Comparison of ENCODE assay signal across 1 cellular context in the genomic region with DNA sequence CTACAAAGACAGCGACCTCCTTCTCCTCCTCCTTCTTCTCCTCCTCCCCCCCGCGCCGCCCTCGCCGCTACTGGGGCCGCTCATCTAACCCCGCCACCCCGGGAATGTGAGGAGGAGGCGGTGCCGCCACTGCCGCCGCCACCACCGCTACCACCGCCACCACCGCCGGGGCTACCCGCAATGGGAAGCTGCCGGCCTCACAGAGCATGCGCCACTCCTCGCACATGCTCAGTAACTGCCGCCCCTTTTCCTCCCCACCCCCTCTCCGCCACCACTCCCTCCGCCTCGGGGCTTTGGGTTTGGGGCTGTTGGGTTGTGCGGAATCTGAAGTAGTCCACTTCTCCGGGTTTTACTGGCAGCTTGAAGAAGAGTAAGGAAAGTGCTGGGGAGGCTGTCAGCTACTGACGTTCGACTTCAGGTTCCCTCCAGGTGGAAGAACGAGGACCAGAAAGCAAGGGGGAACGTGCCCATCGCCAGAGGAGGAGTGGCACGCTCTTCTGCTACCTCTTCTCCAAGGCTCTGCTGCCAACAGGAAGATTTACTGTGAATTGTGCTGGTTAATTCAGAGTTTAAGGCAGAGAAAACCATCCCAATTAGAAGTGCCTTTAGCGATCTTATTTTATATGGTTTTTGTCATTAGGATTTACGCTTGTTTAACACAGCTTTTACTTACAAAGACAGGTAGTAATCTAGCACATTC.
A peak's percentile ranks its signal among the peaks of the same experiment; 100 is the strongest.
TF ChIP-seq lines count a peak whose summit lies in the region.

A gene with protein sequence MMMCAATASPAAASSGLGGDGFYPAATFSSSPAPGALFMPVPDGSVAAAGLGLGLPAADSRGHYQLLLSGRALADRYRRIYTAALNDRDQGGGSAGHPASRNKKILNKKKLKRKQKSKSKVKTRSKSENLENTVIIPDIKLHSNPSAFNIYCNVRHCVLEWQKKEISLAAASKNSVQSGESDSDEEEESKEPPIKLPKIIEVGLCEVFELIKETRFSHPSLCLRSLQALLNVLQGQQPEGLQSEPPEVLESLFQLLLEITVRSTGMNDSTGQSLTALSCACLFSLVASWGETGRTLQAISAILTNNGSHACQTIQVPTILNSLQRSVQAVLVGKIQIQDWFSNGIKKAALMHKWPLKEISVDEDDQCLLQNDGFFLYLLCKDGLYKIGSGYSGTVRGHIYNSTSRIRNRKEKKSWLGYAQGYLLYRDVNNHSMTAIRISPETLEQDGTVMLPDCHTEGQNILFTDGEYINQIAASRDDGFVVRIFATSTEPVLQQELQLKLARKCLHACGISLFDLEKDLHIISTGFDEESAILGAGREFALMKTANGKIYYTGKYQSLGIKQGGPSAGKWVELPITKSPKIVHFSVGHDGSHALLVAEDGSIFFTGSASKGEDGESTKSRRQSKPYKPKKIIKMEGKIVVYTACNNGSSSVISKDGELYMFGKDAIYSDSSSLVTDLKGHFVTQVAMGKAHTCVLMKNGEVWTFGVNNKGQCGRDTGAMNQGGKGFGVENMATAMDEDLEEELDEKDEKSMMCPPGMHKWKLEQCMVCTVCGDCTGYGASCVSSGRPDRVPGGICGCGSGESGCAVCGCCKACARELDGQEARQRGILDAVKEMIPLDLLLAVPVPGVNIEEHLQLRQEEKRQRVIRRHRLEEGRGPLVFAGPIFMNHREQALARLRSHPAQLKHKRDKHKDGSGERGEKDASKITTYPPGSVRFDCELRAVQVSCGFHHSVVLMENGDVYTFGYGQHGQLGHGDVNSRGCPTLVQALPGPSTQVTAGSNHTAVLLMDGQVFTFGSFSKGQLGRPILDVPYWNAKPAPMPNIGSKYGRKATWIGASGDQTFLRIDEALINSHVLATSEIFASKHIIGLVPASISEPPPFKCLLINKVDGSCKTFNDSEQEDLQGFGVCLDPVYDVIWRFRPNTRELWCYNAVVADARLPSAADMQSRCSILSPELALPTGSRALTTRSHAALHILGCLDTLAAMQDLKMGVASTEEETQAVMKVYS (N-terminal part only) (minus strand): TSS at position 190 of the 700 bp plus-strand sequence. CDS start 319 bp downstream, outside the sequence.

TF ChIP-seq in HEK293, 187 proteins besides CTCF, POLR2A, EP300 and RAD21 (continued from another document and continues in another):
- TF ChIP-seq, protein P1, sequence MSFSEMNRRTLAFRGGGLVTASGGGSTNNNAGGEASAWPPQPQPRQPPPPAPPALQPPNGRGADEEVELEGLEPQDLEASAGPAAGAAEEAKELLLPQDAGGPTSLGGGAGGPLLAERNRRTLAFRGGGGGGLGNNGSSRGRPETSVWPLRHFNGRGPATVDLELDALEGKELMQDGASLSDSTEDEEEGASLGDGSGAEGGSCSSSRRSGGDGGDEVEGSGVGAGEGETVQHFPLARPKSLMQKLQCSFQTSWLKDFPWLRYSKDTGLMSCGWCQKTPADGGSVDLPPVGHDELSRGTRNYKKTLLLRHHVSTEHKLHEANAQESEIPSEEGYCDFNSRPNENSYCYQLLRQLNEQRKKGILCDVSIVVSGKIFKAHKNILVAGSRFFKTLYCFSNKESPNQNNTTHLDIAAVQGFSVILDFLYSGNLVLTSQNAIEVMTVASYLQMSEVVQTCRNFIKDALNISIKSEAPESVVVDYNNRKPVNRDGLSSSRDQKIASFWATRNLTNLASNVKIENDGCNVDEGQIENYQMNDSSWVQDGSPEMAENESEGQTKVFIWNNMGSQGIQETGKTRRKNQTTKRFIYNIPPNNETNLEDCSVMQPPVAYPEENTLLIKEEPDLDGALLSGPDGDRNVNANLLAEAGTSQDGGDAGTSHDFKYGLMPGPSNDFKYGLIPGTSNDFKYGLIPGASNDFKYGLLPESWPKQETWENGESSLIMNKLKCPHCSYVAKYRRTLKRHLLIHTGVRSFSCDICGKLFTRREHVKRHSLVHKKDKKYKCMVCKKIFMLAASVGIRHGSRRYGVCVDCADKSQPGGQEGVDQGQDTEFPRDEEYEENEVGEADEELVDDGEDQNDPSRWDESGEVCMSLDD (tag by site-specific recombination; IDR thresholded peaks at IDR 0.05) = no peak
- TF ChIP-seq ZNF391 (tag by site-specific recombination; IDR thresholded peaks at IDR 0.05; ENCODE audit: borderline replicate concordance, low read depth) = peak; percentile 72
- no peak for TF ChIP-seq ZNF146 (tag by site-specific recombination; IDR thresholded peaks at IDR 0.05)
- TF ChIP-seq ZNF433 (tag by site-specific recombination; IDR thresholded peaks at IDR 0.05; ENCODE audit: low read depth) = no peak
- no peak for TF ChIP-seq ZNF354C (tag by site-specific recombination; IDR thresholded peaks at IDR 0.05; ENCODE audit: borderline replicate concordance, low read depth)
- peak; percentile 81 for TF ChIP-seq EGR2 (tag by site-specific recombination; IDR thresholded peaks at IDR 0.05; ENCODE audit: low read depth)
- no peak for TF ChIP-seq ZNF26 (tag by site-specific recombination; IDR thresholded peaks at IDR 0.05)
- no peak for TF ChIP-seq ZNF416 (tag by site-specific recombination; IDR thresholded peaks at IDR 0.05)
- no peak for TF ChIP-seq ZNF792 (tag by site-specific recombination; IDR thresholded peaks at IDR 0.05)
- TF ChIP-seq, protein P2, sequence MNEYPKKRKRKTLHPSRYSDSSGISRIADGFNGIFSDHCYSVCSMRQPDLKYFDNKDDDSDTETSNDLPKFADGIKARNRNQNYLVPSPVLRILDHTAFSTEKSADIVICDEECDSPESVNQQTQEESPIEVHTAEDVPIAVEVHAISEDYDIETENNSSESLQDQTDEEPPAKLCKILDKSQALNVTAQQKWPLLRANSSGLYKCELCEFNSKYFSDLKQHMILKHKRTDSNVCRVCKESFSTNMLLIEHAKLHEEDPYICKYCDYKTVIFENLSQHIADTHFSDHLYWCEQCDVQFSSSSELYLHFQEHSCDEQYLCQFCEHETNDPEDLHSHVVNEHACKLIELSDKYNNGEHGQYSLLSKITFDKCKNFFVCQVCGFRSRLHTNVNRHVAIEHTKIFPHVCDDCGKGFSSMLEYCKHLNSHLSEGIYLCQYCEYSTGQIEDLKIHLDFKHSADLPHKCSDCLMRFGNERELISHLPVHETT (tag by site-specific recombination; IDR thresholded peaks at IDR 0.05) = peak; percentile 92
- TF ChIP-seq, protein P3, sequence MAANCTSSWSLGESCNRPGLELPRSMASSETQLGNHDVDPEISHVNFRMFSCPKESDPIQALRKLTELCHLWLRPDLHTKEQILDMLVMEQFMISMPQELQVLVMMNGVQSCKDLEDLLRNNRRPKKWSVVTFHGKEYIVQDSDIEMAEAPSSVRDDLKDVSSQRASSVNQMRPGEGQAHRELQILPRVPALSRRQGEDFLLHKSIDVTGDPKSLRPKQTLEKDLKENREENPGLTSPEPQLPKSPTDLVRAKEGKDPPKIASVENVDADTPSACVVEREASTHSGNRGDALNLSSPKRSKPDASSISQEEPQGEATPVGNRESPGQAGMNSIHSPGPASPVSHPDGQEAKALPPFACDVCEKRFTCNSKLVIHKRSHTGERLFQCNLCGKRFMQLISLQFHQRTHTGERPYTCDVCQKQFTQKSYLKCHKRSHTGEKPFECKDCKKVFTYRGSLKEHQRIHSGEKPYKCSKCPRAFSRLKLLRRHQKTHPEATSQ (tag by site-specific recombination; IDR thresholded peaks at IDR 0.05) = no peak
- TF ChIP-seq, protein P4, sequence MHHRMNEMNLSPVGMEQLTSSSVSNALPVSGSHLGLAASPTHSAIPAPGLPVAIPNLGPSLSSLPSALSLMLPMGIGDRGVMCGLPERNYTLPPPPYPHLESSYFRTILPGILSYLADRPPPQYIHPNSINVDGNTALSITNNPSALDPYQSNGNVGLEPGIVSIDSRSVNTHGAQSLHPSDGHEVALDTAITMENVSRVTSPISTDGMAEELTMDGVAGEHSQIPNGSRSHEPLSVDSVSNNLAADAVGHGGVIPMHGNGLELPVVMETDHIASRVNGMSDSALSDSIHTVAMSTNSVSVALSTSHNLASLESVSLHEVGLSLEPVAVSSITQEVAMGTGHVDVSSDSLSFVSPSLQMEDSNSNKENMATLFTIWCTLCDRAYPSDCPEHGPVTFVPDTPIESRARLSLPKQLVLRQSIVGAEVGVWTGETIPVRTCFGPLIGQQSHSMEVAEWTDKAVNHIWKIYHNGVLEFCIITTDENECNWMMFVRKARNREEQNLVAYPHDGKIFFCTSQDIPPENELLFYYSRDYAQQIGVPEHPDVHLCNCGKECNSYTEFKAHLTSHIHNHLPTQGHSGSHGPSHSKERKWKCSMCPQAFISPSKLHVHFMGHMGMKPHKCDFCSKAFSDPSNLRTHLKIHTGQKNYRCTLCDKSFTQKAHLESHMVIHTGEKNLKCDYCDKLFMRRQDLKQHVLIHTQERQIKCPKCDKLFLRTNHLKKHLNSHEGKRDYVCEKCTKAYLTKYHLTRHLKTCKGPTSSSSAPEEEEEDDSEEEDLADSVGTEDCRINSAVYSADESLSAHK (tag by site-specific recombination; IDR thresholded peaks at IDR 0.05) = peak; percentile 55; the same call in 1 of the 2 replicates
- TF ChIP-seq ZNF654 (tag by site-specific recombination; IDR thresholded peaks at IDR 0.05; ENCODE audit: low read depth) = no peak
- no peak for TF ChIP-seq ZNF521 (tag by site-specific recombination; IDR thresholded peaks at IDR 0.05)
- peak; percentile 96 for TF ChIP-seq HIC1 (tag by site-specific recombination; IDR thresholded peaks at IDR 0.05)
- TF ChIP-seq GLIS2 (tag by site-specific recombination; IDR thresholded peaks at IDR 0.05) = peak; percentile 19; the same call in 1 of the 2 replicates
- no peak for TF ChIP-seq ZNF645 (tag by site-specific recombination; IDR thresholded peaks at IDR 0.05)
- TF ChIP-seq ZNF555 (tag by site-specific recombination; conservative IDR thresholded peaks at IDR 0.05) = no peak
- TF ChIP-seq ZNF19 (tag by site-specific recombination; IDR thresholded peaks at IDR 0.05; ENCODE audit: low read depth) = no peak
- TF ChIP-seq KLF10 (tag by site-specific recombination; IDR thresholded peaks at IDR 0.05) = 0 out of 2 replicates have a peak, but pooled peaks have one; percentile 75
- peak; percentile 29; the same call in 1 of the 2 replicates for TF ChIP-seq ZFP69B (tag by site-specific recombination; IDR thresholded peaks at IDR 0.05)
- TF ChIP-seq ZNF585B (tag by site-specific recombination; IDR thresholded peaks at IDR 0.05) = no peak
- TF ChIP-seq ZNF558 (tag by site-specific recombination; IDR thresholded peaks at IDR 0.05) = peak; percentile 76; the same call in 1 of the 2 replicates
- no peak for TF ChIP-seq ZNF132 (tag by site-specific recombination; IDR thresholded peaks at IDR 0.05; ENCODE audit: borderline replicate concordance)
- TF ChIP-seq BCL6B (tag by site-specific recombination; IDR thresholded peaks at IDR 0.05) = no peak
- TF ChIP-seq RBAK (tag by site-specific recombination; IDR thresholded peaks at IDR 0.05) = no peak
- TF ChIP-seq ZNF324 (tag by site-specific recombination; IDR thresholded peaks at IDR 0.05) = peak; percentile 62
- no peak for TF ChIP-seq ZNF621 (tag by site-specific recombination; IDR thresholded peaks at IDR 0.05)
- TF ChIP-seq ZNF169 (tag by site-specific recombination; IDR thresholded peaks at IDR 0.05) = no peak
- TF ChIP-seq ZNF837 (tag by site-specific recombination; IDR thresholded peaks at IDR 0.05) = no peak
